ENCODE assay signal across 8 cellular contexts in the genomic region with DNA sequence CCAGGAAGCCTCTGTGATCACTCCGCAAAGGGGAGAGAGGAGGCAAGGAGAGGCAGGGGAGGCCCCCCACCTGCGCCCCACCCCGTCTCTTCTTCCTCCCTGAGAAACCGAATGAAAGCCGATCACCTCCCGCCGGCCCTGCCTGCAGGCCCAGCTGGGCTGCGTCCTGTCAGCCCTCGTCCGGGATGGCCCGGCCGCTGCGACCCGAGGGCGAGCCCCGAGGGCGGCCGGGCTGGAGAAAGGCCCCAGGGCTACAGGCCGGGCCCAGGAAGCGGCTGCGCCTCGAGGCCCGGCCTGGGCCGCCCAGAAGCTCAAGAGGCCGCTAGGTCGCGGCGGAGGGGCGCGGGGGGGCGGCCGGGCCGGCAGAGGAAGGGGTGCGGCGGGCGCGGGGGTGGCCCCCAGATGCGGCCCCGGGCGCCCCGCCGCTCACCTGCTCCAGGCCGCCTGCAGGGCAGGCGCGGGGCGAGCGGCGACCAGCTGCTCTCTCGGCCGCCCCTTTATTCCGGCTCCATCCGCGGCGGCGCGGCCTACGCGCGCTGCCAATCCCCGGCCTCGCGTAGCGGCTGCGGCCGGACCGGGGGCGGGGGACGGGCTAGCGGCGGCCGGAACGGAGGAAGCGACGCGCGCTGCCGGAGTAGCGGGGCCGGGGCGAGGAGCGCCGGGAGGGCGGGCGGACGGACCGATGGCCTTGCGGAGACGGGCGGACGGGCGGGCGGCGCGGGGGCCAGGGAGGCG. TPM values are rescaled to one million over a fixed set of nuclear protein-coding genes. Genes with fewer than 3 reads are reported as not detected.
DNase-seq lines count a peak whose midpoint lies in the region; ATAC-seq and TF ChIP-seq lines count a peak whose summit lies in the region.

Gene ZNF319 (minus strand): TSS at position 702 of the 735 bp plus-strand sequence. CDS start 2,407 bp downstream, outside the sequence.

- H3K4me1 ChIP-seq in IMR-90 (ENCODE audit: control insufficient read depth, insufficient read depth, low read length) (peaks cover 12% of the 10 kb centered on the region), adipocyte (ENCODE audit: control insufficient read depth, insufficient read depth, low read length) (peaks cover 23% of the 10 kb centered on the region), smooth muscle cell (ENCODE audit: low read depth) (peaks cover 14% of the 10 kb centered on the region)

- no peak for TF ChIP-seq POLR2A in IMR-90 (IDR thresholded peaks at IDR 0.05; ENCODE audit: low read depth, low read length)

- peak within 1 kb of the TSS; percentile 97 for H2AK9ac ChIP-seq in IMR-90 (replicated peaks; ENCODE audit: low read depth, low read length, poor library complexity)

- peak within 1 kb of the TSS; percentile 13 for H3K23ac ChIP-seq in IMR-90 (ENCODE audit: low read depth, low read length)

- in situ Hi-C loops in IMR-90 (cut with MboI; ENCODE audit: low sequenced_read_pairs), result loop anchor here (5.0 to 10.0 kb wide), 3 partner anchors 103 to 435 kb away; no protein-coding TSS in a partner anchor

- H3K27me3 ChIP-seq in IMR-90 (ENCODE audit: control insufficient read depth, insufficient read depth, low read length), result no peaks in the 10 kb centered on the region
- no peaks in the 10 kb centered on the region for H3K27me3 ChIP-seq in adipocyte (replicated peaks; ENCODE audit: control insufficient read depth, insufficient read depth, low read length)
- no peaks in the 10 kb centered on the region for H3K27me3 ChIP-seq in smooth muscle cell (ENCODE audit: low read depth)

- peak within 1 kb of the TSS; percentile 72 for H2AK5ac ChIP-seq in IMR-90 (ENCODE audit: low read depth, low read length)

- ATAC-seq in GM21515 (IDR thresholded peaks at IDR 0.05; ENCODE audit: unreplicated experiment) (peak; percentile 20), IMR-90 (ENCODE audit: low read depth) (peak; percentile 22)

- peak within 1 kb of the TSS; percentile 91 for H3K4me2 ChIP-seq in IMR-90 (ENCODE audit: low read depth, low read length)
- peak within 1 kb of the TSS; percentile 99 for H3K4me2 ChIP-seq in smooth muscle cell

- H4K8ac ChIP-seq in IMR-90 (ENCODE audit: low read depth in 2 of 2, low read length in 2 of 2), result peak within 1 kb of the TSS; percentile 50 to 84; a peak in 3 of 4 replicates

- 0% methylated on average over 47 of the region's 95 CpGs; no CpG with 5 or more reads in 1 of the 2 experiments for WGBS in IMR-90 (ENCODE audit: extremely low coverage in 2 of 2, insufficient read length in 1 of 2), 2 experiments
- 3% methylated on average over 30 of the region's 95 CpGs for WGBS in smooth muscle cell (ENCODE audit: low lambda C conversion rate)

- no peak within 1 kb of the TSS for H3K18ac ChIP-seq in IMR-90 (ENCODE audit: low read depth, low read length)

- peaks cover 18 to 57% of the 10 kb centered on the region in 2 experiments for H3K79me1 ChIP-seq in IMR-90 (ENCODE audit: low read depth in 1 of 2, low read length in 2 of 2)

- intact Hi-C loops in IMR-90 (cut with micrococcal nuclease), result loop anchor here (2.0 to 10.0 kb wide), 4 partner anchors 199 to 423 kb away; no protein-coding TSS in a partner anchor

- peak within 1 kb of the TSS; percentile 85 for H3K4ac ChIP-seq in IMR-90 (ENCODE audit: low read depth, low read length)

- H4K20me1 ChIP-seq in IMR-90 (ENCODE audit: insufficient read depth, low read length) (peaks cover 10% of the 10 kb centered on the region), smooth muscle cell (ENCODE audit: low read depth) (peaks cover 16% of the 10 kb centered on the region)

- TF ChIP-seq RAD21 in IMR-90 (IDR thresholded peaks at IDR 0.05; ENCODE audit: low read length), result no peak

- H2BK20ac ChIP-seq in IMR-90 (ENCODE audit: low read depth, low read length), result no peak within 1 kb of the TSS

- H2BK120ac ChIP-seq in IMR-90 (ENCODE audit: low read depth, low read length), result peak within 1 kb of the TSS; percentile 74; the same call in 1 of the 2 replicates

- H2AFZ ChIP-seq in IMR-90 (replicated peaks; ENCODE audit: low read length, poor library complexity) (peak within 1 kb of the TSS; percentile 100), smooth muscle cell (ENCODE audit: low read depth) (peak within 1 kb of the TSS; percentile 92)

- peak; percentile 71 for DNase-seq in GM03348 (ENCODE audit: low spot score)
- DNase-seq in IMR-90, result no peak
- peak; percentile 58 for DNase-seq in adipocyte (ENCODE audit: low read depth)
- DNase-seq in iPS-NIHi11 (ENCODE audit: low spot score), result peak; percentile 60
- no peak for DNase-seq in smooth muscle cell (lab: John Stamatoyannopoulos, UW; ENCODE audit: unreplicated experiment)
- no peak for DNase-seq in NCI-H345 (lab: John Stamatoyannopoulos, UW)
- DNase-seq in SHP77 treated with DMSO at 0.1 percent for 48 hours (lab: John Stamatoyannopoulos, UW), result no peak

- no peak within 1 kb of the TSS for H2BK15ac ChIP-seq in IMR-90 (ENCODE audit: low read depth, low read length)

- H3K14ac ChIP-seq in IMR-90 (replicated peaks; ENCODE audit: low read depth, low read length), result peak within 1 kb of the TSS; percentile 87

- peak within 1 kb of the TSS; percentile 72; the same call in 1 of the 2 replicates for H4K91ac ChIP-seq in IMR-90 (ENCODE audit: insufficient read depth, low read depth, low read length)

- CTCF ChIA-PET in IMR-90 (lab: Yijun Ruan, JAX), result interaction anchor here (0.6 kb wide), 1 partner anchor 185 kb away, joined by 3 read pairs; no protein-coding TSS in a partner anchor

- no peak within 1 kb of the TSS for H3K56ac ChIP-seq in IMR-90 (ENCODE audit: extremely low read depth, insufficient read depth, low read length)

- POLR2A ChIA-PET in IMR-90 (lab: Charles Lee; ENCODE audit: unreplicated experiment), result interaction anchor here (0.8 kb wide), 1 partner anchor 9 kb away, joined by 4 read pairs; no protein-coding TSS in a partner anchor

- dilution Hi-C loops in IMR-90 (cut with HindIII; ENCODE audit: low sequenced_read_pairs, unreplicated experiment), result no loop called here

- H3K27ac ChIP-seq in IMR-90 (ENCODE audit: insufficient read depth, low read length) (peak within 1 kb of the TSS; percentile 49), smooth muscle cell (ENCODE audit: low read depth) (peak within 1 kb of the TSS; percentile 28)

- TF ChIP-seq CTCF in IMR-90 (conservative IDR thresholded peaks at IDR 0.05; ENCODE audit: low read depth, low read length), result no peak
- TF ChIP-seq CTCF in smooth muscle cell (IDR thresholded peaks at IDR 0.05; ENCODE audit: borderline replicate concordance, insufficient read depth, poor library complexity, severe bottlenecking), result no peak

- no peak within 1 kb of the TSS for H4K5ac ChIP-seq in IMR-90 (ENCODE audit: low read depth, low read length)

- H3K36me3 ChIP-seq in IMR-90 (ENCODE audit: control insufficient read depth, insufficient read depth, low read length) (peaks cover 38% of the 10 kb centered on the region; the same call in 1 of the 2 replicates), adipocyte (ENCODE audit: control insufficient read depth, insufficient read depth, low read length, severe bottlenecking) (peaks cover 33% of the 10 kb centered on the region), smooth muscle cell (ENCODE audit: low read depth) (no peaks in the 10 kb centered on the region)

- H3K4me3 ChIP-seq in IMR-90 (ENCODE audit: insufficient read depth, low read depth, low read length) (peak within 1 kb of the TSS; percentile 70), adipocyte (ENCODE audit: low read length) (peak within 1 kb of the TSS; percentile 94), smooth muscle cell (peak within 1 kb of the TSS; percentile 88)

- H3K9me1 ChIP-seq in IMR-90 (ENCODE audit: insufficient read depth, low read length), result peaks cover 11% of the 10 kb centered on the region; the same call in 1 of the 2 replicates

- no TSS peak for BruUV-seq in IMR-90 (replicated peaks; lab: Mats Ljungman, UMichigan)

- no peaks in the 10 kb centered on the region for H3K9me3 ChIP-seq in IMR-90 (ENCODE audit: control insufficient read depth, insufficient read depth, low read length)
- H3K9me3 ChIP-seq in adipocyte (ENCODE audit: control insufficient read depth, low read length), result no peaks in the 10 kb centered on the region
- H3K9me3 ChIP-seq in smooth muscle cell (replicated peaks; ENCODE audit: low read depth), result no peaks in the 10 kb centered on the region

- peak within 1 kb of the TSS; percentile 46 for H2BK5ac ChIP-seq in IMR-90 (ENCODE audit: low read depth, low read length, poor library complexity, severe bottlenecking)

- H3K79me2 ChIP-seq in smooth muscle cell (ENCODE audit: low read depth), result no peaks in the 10 kb centered on the region

- peak within 1 kb of the TSS; percentile 77 for H3K9ac ChIP-seq in IMR-90 (ENCODE audit: low read depth, low read length)
- H3K9ac ChIP-seq in adipocyte (ENCODE audit: low read length), result peak within 1 kb of the TSS; percentile 91
- peak within 1 kb of the TSS; percentile 70 for H3K9ac ChIP-seq in smooth muscle cell (ENCODE audit: low read depth)

- peaks cover 4% of the 10 kb centered on the region for H3F3A ChIP-seq in smooth muscle cell (ENCODE audit: low read depth)

TF ChIP-seq in IMR-90, 13 proteins besides CTCF, POLR2A, EP300 and RAD21:
- TF ChIP-seq CHD1 (IDR thresholded peaks at IDR 0.05; ENCODE audit: low read depth, low read length), result peak; percentile 63; the same call in 1 of the 2 replicates
- no peak for TF ChIP-seq SMC3 (IDR thresholded peaks at IDR 0.05; ENCODE audit: low read depth, low read length)
- TF ChIP-seq, protein P1, sequence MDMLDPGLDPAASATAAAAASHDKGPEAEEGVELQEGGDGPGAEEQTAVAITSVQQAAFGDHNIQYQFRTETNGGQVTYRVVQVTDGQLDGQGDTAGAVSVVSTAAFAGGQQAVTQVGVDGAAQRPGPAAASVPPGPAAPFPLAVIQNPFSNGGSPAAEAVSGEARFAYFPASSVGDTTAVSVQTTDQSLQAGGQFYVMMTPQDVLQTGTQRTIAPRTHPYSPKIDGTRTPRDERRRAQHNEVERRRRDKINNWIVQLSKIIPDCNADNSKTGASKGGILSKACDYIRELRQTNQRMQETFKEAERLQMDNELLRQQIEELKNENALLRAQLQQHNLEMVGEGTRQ (IDR thresholded peaks at IDR 0.05; ENCODE audit: low read depth, low read length), result no peak
- no peak for TF ChIP-seq NFE2L2 (IDR thresholded peaks at IDR 0.05; ENCODE audit: low read depth, low read length)
- TF ChIP-seq BHLHE40 (IDR thresholded peaks at IDR 0.05; ENCODE audit: low read depth, low read length), result no peak
TF ChIP-seq in IMR-90: peak in this region for 1.

RNA-seq across cellular contexts. Expression of gene ZNF319, which starts in this region (rescaled TPM):
- total RNA-seq in IMR-90 (2012; rRNA removed) (0.83 and 0.90 TPM in 2 replicates), smooth muscle cell (1.0 and 3.1 TPM in 2 replicates)
- polyA plus RNA-seq in IMR-90 (2012; rRNA removed) (6.3 TPM in 2 replicates), smooth muscle cell (4.0 and 5.0 TPM in 2 replicates)
- 6.7 and 10.4 TPM in 2 replicates for polyA plus RNA-seq in IMR-90 (2012; cell fraction: cytosol; rRNA removed)
- 5.8 and 8.9 TPM in 2 replicates for polyA plus RNA-seq in IMR-90 (2012; cell fraction: nucleus; rRNA removed; ENCODE audit: low replicate concordance)

Comparison
In these comparisons a context has a peak if more than half of its experiments do, and no peak if none do; other contexts are left out.
1. DNase-seq: peak in GM03348 (single experiment), adipocyte (single experiment) and iPS-NIHi11 (single experiment); none in IMR-90 (single experiment), smooth muscle cell (single experiment), NCI-H345 (single experiment) and SHP77 treated with DMSO at 0.1 percent for 48 hours (single experiment).
2. Peak in every context shown above with its lines, with median percentiles within 50 percentile points of each other: H3K4me3 ChIP-seq and H3K9ac ChIP-seq.